8 cellular contexts compared by ENCODE assay signal in the genomic region with DNA sequence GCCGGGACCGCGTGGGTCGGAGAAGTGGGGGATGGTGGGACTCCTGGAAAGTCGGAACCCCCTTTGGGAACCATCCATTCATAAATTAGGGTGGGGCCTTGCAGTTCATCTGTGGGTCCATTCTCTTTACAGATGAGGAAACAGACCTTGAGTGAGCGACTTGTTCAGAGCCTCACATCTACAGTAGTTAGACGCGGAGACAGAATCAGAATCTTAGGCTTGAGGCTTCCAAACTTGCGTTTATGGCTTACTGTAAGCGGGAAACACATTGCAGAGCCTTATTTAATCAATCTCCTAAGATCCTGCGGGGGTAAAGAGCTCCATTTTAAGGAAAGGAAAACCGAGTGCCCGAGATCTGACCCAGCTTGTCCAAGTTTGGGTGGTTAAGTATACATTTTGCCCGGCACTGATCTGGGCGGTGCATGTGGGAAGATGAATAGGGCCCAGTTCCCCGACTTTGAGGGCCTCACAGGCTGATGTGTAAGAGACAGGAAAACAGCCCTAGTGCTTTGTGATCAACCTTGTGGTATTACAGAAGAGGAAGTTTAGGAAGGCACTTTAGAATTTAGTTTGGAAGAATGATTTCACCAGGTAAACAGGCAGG. TPM values are rescaled to one million over a fixed set of nuclear protein-coding genes. Genes with fewer than 3 reads are reported as not detected.
DNase-seq lines count a peak whose midpoint lies in the region; ATAC-seq and TF ChIP-seq lines count a peak whose summit lies in the region.

No MANE protein-coding gene starts in this region.

- peak; percentile 26 for ATAC-seq in GM18907 (IDR thresholded peaks at IDR 0.05; ENCODE audit: unreplicated experiment)
- peak; percentile 40 to 46 (median 42) for ATAC-seq in T-cell (replicated peaks in 1 of 4)

- H4K20me1 ChIP-seq in KMS-11 (ENCODE audit: insufficient read depth): no peaks in the 10 kb centered on the region

- H3K4me3 Mint-ChIP-seq in T-cell: no peak overlapping the region

- no peaks in the 10 kb centered on the region for H3K9me3 ChIP-seq in liver (ENCODE audit: control insufficient read depth in 4 of 4, low read length in 3 of 4)

- H3K4me2 ChIP-seq in KMS-11: peak overlapping the region; percentile 75

- H3K27me3 Mint-ChIP-seq in T-cell: no peaks in the 10 kb centered on the region

- TF ChIP-seq CTCF in AG10803 (conservative IDR thresholded peaks at IDR 0.05; ENCODE audit: low read length) (no peak), KMS-11 (conservative IDR thresholded peaks at IDR 0.05; ENCODE audit: low read depth, low read length) (no peak), liver (IDR thresholded peaks at IDR 0.05; ENCODE audit: low read depth, low read length, missing input control) (no peak)

- peaks cover 72% of the 10 kb centered on the region for H3K79me2 ChIP-seq in KMS-11 (ENCODE audit: insufficient read depth, low read depth)

- no peaks in the 10 kb centered on the region for H3K27me3 ChIP-seq in KMS-11 (ENCODE audit: insufficient read depth, low read depth)
- H3K27me3 ChIP-seq in liver (ENCODE audit: control insufficient read depth in 4 of 4, insufficient read depth in 4 of 4, low read length in 3 of 4): no peaks in the 10 kb centered on the region

- H3K9ac ChIP-seq in KMS-11: peak overlapping the region; percentile 76
- peak overlapping the region; percentile 91 to 99 for H3K9ac ChIP-seq in liver (ENCODE audit: low read depth in 1 of 2, low read length in 2 of 2)

- H3K27ac ChIP-seq in KMS-11 (peak overlapping the region; percentile 81), caudate nucleus (ENCODE audit: low read depth, low read length) (peak overlapping the region; percentile 94), liver (ENCODE audit: low read depth in 1 of 2, low read length in 2 of 2) (peak overlapping the region; percentile 94 to 97)

- H3K9me3 Mint-ChIP-seq in T-cell: no peaks in the 10 kb centered on the region

- H3K36me3 ChIP-seq in KMS-11 (ENCODE audit: insufficient read depth): peaks cover 8% of the 10 kb centered on the region; the same call in 1 of the 2 replicates
- H3K36me3 ChIP-seq in liver (ENCODE audit: control insufficient read depth in 4 of 4, insufficient read depth in 3 of 4, low read depth in 1 of 4, low read length in 3 of 4): peaks cover 0 to 10% (median 7%) of the 10 kb centered on the region in 4 donors

- DNase-seq in AG10803 (ENCODE audit: low read depth) (peak; percentile 77), T-cell (peak in 13 of 34 experiments; percentile 1 to 25 (median 6)), caudate nucleus (lab: John Stamatoyannopoulos, UW) (peak in 19 of 61 donors; percentile 1 to 53 (median 22)), cortex of kidney (lab: John Stamatoyannopoulos, UW) (no peak)
- peak; percentile 7 to 51 (median 22) for DNase-seq in stimulated activated naive CD4-positive, alpha-beta T cell (lab: John Stamatoyannopoulos, UW)

- CTCF ChIA-PET in T-cell (lab: Charles Lee): no interaction called here

- POLR2A ChIA-PET in T-cell (lab: Charles Lee): interaction anchor here in 1 of 2 donors (0.6 kb wide), 1 partner anchor 567 kb away, joined by 3 read pairs; no protein-coding TSS in a partner anchor

- peak overlapping the region; percentile 96 for H3K4me3 ChIP-seq in AG10803 (ENCODE audit: low read length)
- no peak overlapping the region for H3K4me3 ChIP-seq in KMS-11 (IDR thresholded peaks at IDR 0.05; ENCODE audit: insufficient read depth, low read depth, low read length)
- H3K4me3 ChIP-seq in liver (ENCODE audit: low read depth in 1 of 3, low read length in 3 of 3): peak overlapping the region; percentile 56 to 95 (median 89)

- peak overlapping the region; percentile 39 for H2AFZ ChIP-seq in KMS-11 (ENCODE audit: low read depth)

- H3K36me3 Mint-ChIP-seq in T-cell: peaks cover 10% of the 10 kb centered on the region

- peaks cover 34% of the 10 kb centered on the region for H3K4me1 ChIP-seq in KMS-11 (ENCODE audit: low read depth, poor library complexity, severe bottlenecking)
- H3K4me1 ChIP-seq in liver (ENCODE audit: control insufficient read depth in 4 of 4, insufficient read depth in 4 of 4, low read length in 3 of 4): peaks cover 0 to 29% (median 17%) of the 10 kb centered on the region in 4 donors

- TF ChIP-seq RAD21 in liver (IDR thresholded peaks at IDR 0.05): no peak

- under 1% methylated on average over 16 of the region's 16 CpGs for WGBS in liver

- H3K4me1 Mint-ChIP-seq in T-cell: peaks cover 25 to 36% (median 29%) of the 10 kb centered on the region in 3 donors

- no peak overlapping the region for H3K27ac Mint-ChIP-seq in T-cell

TF ChIP-seq in liver, 16 proteins besides CTCF, POLR2A, EP300 and RAD21:
- TF ChIP-seq YY1 (IDR thresholded peaks at IDR 0.05): no peak
- TF ChIP-seq, protein P1, sequence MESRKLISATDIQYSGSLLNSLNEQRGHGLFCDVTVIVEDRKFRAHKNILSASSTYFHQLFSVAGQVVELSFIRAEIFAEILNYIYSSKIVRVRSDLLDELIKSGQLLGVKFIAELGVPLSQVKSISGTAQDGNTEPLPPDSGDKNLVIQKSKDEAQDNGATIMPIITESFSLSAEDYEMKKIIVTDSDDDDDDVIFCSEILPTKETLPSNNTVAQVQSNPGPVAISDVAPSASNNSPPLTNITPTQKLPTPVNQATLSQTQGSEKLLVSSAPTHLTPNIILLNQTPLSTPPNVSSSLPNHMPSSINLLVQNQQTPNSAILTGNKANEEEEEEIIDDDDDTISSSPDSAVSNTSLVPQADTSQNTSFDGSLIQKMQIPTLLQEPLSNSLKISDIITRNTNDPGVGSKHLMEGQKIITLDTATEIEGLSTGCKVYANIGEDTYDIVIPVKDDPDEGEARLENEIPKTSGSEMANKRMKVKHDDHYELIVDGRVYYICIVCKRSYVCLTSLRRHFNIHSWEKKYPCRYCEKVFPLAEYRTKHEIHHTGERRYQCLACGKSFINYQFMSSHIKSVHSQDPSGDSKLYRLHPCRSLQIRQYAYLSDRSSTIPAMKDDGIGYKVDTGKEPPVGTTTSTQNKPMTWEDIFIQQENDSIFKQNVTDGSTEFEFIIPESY (IDR thresholded peaks at IDR 0.05): no peak
- TF ChIP-seq, protein P2, sequence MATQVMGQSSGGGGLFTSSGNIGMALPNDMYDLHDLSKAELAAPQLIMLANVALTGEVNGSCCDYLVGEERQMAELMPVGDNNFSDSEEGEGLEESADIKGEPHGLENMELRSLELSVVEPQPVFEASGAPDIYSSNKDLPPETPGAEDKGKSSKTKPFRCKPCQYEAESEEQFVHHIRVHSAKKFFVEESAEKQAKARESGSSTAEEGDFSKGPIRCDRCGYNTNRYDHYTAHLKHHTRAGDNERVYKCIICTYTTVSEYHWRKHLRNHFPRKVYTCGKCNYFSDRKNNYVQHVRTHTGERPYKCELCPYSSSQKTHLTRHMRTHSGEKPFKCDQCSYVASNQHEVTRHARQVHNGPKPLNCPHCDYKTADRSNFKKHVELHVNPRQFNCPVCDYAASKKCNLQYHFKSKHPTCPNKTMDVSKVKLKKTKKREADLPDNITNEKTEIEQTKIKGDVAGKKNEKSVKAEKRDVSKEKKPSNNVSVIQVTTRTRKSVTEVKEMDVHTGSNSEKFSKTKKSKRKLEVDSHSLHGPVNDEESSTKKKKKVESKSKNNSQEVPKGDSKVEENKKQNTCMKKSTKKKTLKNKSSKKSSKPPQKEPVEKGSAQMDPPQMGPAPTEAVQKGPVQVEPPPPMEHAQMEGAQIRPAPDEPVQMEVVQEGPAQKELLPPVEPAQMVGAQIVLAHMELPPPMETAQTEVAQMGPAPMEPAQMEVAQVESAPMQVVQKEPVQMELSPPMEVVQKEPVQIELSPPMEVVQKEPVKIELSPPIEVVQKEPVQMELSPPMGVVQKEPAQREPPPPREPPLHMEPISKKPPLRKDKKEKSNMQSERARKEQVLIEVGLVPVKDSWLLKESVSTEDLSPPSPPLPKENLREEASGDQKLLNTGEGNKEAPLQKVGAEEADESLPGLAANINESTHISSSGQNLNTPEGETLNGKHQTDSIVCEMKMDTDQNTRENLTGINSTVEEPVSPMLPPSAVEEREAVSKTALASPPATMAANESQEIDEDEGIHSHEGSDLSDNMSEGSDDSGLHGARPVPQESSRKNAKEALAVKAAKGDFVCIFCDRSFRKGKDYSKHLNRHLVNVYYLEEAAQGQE (IDR thresholded peaks at IDR 0.05): no peak
- TF ChIP-seq GABPA (IDR thresholded peaks at IDR 0.05 in 1 of 2, conservative IDR thresholded peaks at IDR 0.05 in 1 of 2): no peak
- no peak for TF ChIP-seq SP1 (IDR thresholded peaks at IDR 0.05)
- TF ChIP-seq MAX (IDR thresholded peaks at IDR 0.05): no peak
- no peak for TF ChIP-seq FOXA2 (IDR thresholded peaks at IDR 0.05)
- TF ChIP-seq, protein P3, sequence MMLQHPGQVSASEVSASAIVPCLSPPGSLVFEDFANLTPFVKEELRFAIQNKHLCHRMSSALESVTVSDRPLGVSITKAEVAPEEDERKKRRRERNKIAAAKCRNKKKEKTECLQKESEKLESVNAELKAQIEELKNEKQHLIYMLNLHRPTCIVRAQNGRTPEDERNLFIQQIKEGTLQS (IDR thresholded peaks at IDR 0.05): no peak
- no peak for TF ChIP-seq NR2F2 (IDR thresholded peaks at IDR 0.05)
- no peak for TF ChIP-seq RXRA (IDR thresholded peaks at IDR 0.05)
TF ChIP-seq in liver: peak in this region for 0.

RNA-seq across cellular contexts. Expression of gene TARS1, which starts 0.6 kb away (rescaled TPM):
- 100 to 1,000 TPM in 3 of 5 donors, 10 to 100 TPM in 2; 26.7 to 134 (median 119) TPM for total RNA-seq in T-cell
- total RNA-seq in liver: 100 to 1,000 TPM; 101 TPM
- 10 to 100 TPM; 69.1 to 85.8 TPM for polyA plus RNA-seq in liver
